Comparison of ENCODE assay signal across 15 cellular contexts in genomic region chr4:65391382-65391781, GRCh38.
DNase-seq lines count a peak whose midpoint lies in the region; ATAC-seq and TF ChIP-seq lines count a peak whose summit lies in the region.
"Had no signal": no experiment of that assay in that cellular context is flagged by ENCODE, and none has a peak within 500 bp of the region (broad histone marks: within the 10 kb centered on the region; RNA-seq: fewer than 3 reads in every experiment).

No MANE protein-coding gene starts in this region.

- 0 out of 2 replicates have a peak overlapping the region, but pooled peaks have one; percentile 36 for H2AFZ ChIP-seq in GM23338
- peak overlapping the region; percentile 50 for H2AFZ ChIP-seq in neural progenitor cell (replicated peaks)

- no peaks in the 10 kb centered on the region for H3K79me2 ChIP-seq in GM23338 (replicated peaks; ENCODE audit: insufficient read depth)
- H3K79me2 ChIP-seq in neural progenitor cell (ENCODE audit: low read depth), result no peaks in the 10 kb centered on the region

- H3K4me3 ChIP-seq in GM23338 (no peak overlapping the region), neural progenitor cell (no peak overlapping the region), BE2C (ENCODE audit: low read depth, low read length) (no peak overlapping the region)

- intact Hi-C loops in sciatic nerve (cut with DNase I), result no loop called here

- no peaks in the 10 kb centered on the region for H3K27me3 Mint-ChIP-seq in GM23338 (ENCODE audit: insufficient read depth, low read depth, poor library complexity)
- H3K27me3 Mint-ChIP-seq in neural progenitor cell (ENCODE audit: insufficient read depth, low read depth), result no peaks in the 10 kb centered on the region
- H3K27me3 Mint-ChIP-seq: CD4-positive, alpha-beta T cell had no signal

- H3K9me2 ChIP-seq in GM23338 (ENCODE audit: insufficient read depth), result no peaks in the 10 kb centered on the region

- TF ChIP-seq CTCF in GM23338 (conservative IDR thresholded peaks at IDR 0.05; ENCODE audit: low read depth in 2 of 2) (no peak), neural progenitor cell (IDR thresholded peaks at IDR 0.05) (no peak), BE2C (IDR thresholded peaks at IDR 0.05; ENCODE audit: low read depth, low read length) (no peak)

- H3F3A ChIP-seq in GM23338 (replicated peaks; ENCODE audit: low read depth) (no peaks in the 10 kb centered on the region), neural progenitor cell (ENCODE audit: low read depth) (no peaks in the 10 kb centered on the region)

- H3K27ac ChIP-seq in GM23338 (ENCODE audit: low read depth) (no peak overlapping the region), neural progenitor cell (no peak overlapping the region)
- H3K27ac ChIP-seq: C4-2B had no signal

- no peaks in the 10 kb centered on the region for H3K36me3 ChIP-seq in GM23338 (ENCODE audit: insufficient read depth)
- H3K36me3 ChIP-seq in neural progenitor cell, result no peaks in the 10 kb centered on the region
- no peaks in the 10 kb centered on the region for H3K36me3 ChIP-seq in BE2C

- ATAC-seq in GM23338 (no peak), sciatic nerve (no peak)
- ATAC-seq: HCT116 had no signal

- H3K9me3 Mint-ChIP-seq in GM23338 (peaks cover 2% of the 10 kb centered on the region; the same call in 2 of the 3 replicates), neural progenitor cell (peaks cover 3% of the 10 kb centered on the region)

- H3K36me3 Mint-ChIP-seq in GM23338 (ENCODE audit: low read depth), result no peaks in the 10 kb centered on the region
- no peaks in the 10 kb centered on the region for H3K36me3 Mint-ChIP-seq in neural progenitor cell

- H3K4me1 ChIP-seq in GM23338 (ENCODE audit: insufficient read depth) (no peaks in the 10 kb centered on the region), neural progenitor cell (no peaks in the 10 kb centered on the region), BE2C (peaks cover 5% of the 10 kb centered on the region; the same call in 1 of the 2 replicates)
- H3K4me1 ChIP-seq: Caco-2 had no signal

- no peaks in the 10 kb centered on the region for H3K9me3 ChIP-seq in neural progenitor cell (ENCODE audit: low read depth)
- H3K9me3 ChIP-seq in BE2C, result no peaks in the 10 kb centered on the region
- H3K9me3 ChIP-seq: Caco-2 had no signal

- H3K4me2 ChIP-seq in GM23338, result no peak overlapping the region
- no peak overlapping the region for H3K4me2 ChIP-seq in neural progenitor cell

- H3K27me3 ChIP-seq in GM23338 (ENCODE audit: insufficient read depth) (no peaks in the 10 kb centered on the region), neural progenitor cell (no peaks in the 10 kb centered on the region), BE2C (no peaks in the 10 kb centered on the region)

- in situ Hi-C loops in KBM-7 (cut with MboI; ENCODE audit: low pct_unique_long_range_greater_than_20kb, low sequenced_read_pairs), result no loop called here

- H4K20me1 ChIP-seq in GM23338 (replicated peaks; ENCODE audit: insufficient read depth), result no peaks in the 10 kb centered on the region
- H4K20me1 ChIP-seq in neural progenitor cell (ENCODE audit: low read depth), result no peaks in the 10 kb centered on the region

- DNase-seq in GM23338 (ENCODE audit: low spot score) (no peak), NCI-H1092 (lab: John Stamatoyannopoulos, UW) (peak; percentile 45), NCI-H2107 treated with DMSO at 0.1 percent for 48 hours (lab: John Stamatoyannopoulos, UW; ENCODE audit: unreplicated experiment) (peak; percentile 5), neural progenitor cell (ENCODE audit: low spot score) (no peak), sciatic nerve (ENCODE audit: low spot score) (no peak), KBM-7 (no peak), BE2C (no peak)
- DNase-seq: ACHN; Caco-2; CD4-positive, alpha-beta T cell; GOT3; H7; HFFc6 had no signal

- no peaks in the 10 kb centered on the region for H3K4me1 Mint-ChIP-seq in GM23338
- no peaks in the 10 kb centered on the region for H3K4me1 Mint-ChIP-seq in neural progenitor cell

- H3K27ac Mint-ChIP-seq in GM23338, result no peak overlapping the region
- no peak overlapping the region for H3K27ac Mint-ChIP-seq in neural progenitor cell
- H3K27ac Mint-ChIP-seq: CD4-positive, alpha-beta T cell; HFFc6 had no signal

- H3K9ac ChIP-seq in neural progenitor cell, result no peak overlapping the region

- H3K4me3 Mint-ChIP-seq in GM23338, result no peak overlapping the region
- no peak overlapping the region for H3K4me3 Mint-ChIP-seq in neural progenitor cell
- H3K4me3 Mint-ChIP-seq: CD4-positive, alpha-beta T cell; HFFc6 had no signal

TF ChIP-seq in GM23338, 12 proteins besides CTCF, POLR2A, EP300 and RAD21 (continues in another document):
- TF ChIP-seq CREB1 (CRISPR knock-in tag; IDR thresholded peaks at IDR 0.05; ENCODE audit: low read depth), result no peak
- TF ChIP-seq ZNF462 (CRISPR knock-in tag; IDR thresholded peaks at IDR 0.05), result no peak
- no peak for TF ChIP-seq EZH2 (IDR thresholded peaks at IDR 0.05; ENCODE audit: low read depth, unreplicated experiment)
- no peak for TF ChIP-seq ZNF114 (CRISPR knock-in tag; IDR thresholded peaks at IDR 0.05)
- TF ChIP-seq ETS1 (IDR thresholded peaks at IDR 0.05), result no peak
- no peak for TF ChIP-seq POLR2AphosphoS5 (IDR thresholded peaks at IDR 0.05; ENCODE audit: low read depth)
- no peak for TF ChIP-seq EZH2phosphoT487 (IDR thresholded peaks at IDR 0.05; ENCODE audit: unreplicated experiment)
- TF ChIP-seq STAT1 (IDR thresholded peaks at IDR 0.05; ENCODE audit: unreplicated experiment), result no peak
- TF ChIP-seq NANOG (IDR thresholded peaks at IDR 0.05; ENCODE audit: borderline replicate concordance), result no peak

Comparison
In these comparisons a context has a peak if more than half of its experiments do, and no peak if none do; other contexts are left out.
1. DNase-seq: peak in NCI-H1092 (single experiment) and NCI-H2107 treated with DMSO at 0.1 percent for 48 hours (single experiment); none in GM23338 (single experiment), neural progenitor cell (single experiment), sciatic nerve (single experiment), KBM-7 (single experiment) and BE2C (single experiment).